ENCODE assay signal across 1 cellular context in genomic region chr6:32110632-32111031, GRCh38.
TF ChIP-seq lines count a peak whose summit lies in the region.

No MANE protein-coding gene starts in this region.

TF ChIP-seq in K562, 482 proteins besides CTCF, POLR2A, EP300 and RAD21:
- TF ChIP-seq PRMT5 (CRISPR knock-in tag; IDR thresholded peaks at IDR 0.05) = 0 out of 2 replicates have a peak, but pooled peaks have one; percentile 32
- TF ChIP-seq SUPT5H (IDR thresholded peaks at IDR 0.05) = peak; percentile 63
- peak; percentile 60 for TF ChIP-seq POLR2G (IDR thresholded peaks at IDR 0.05; ENCODE audit: low read depth, low read length)
- no peak for TF ChIP-seq ATF7 (IDR thresholded peaks at IDR 0.05)
- peak; percentile 29; the same call in 1 of the 2 replicates for TF ChIP-seq MYNN (IDR thresholded peaks at IDR 0.05)
- no peak for TF ChIP-seq MYNN (CRISPR knock-in tag; IDR thresholded peaks at IDR 0.05)
- TF ChIP-seq POLR2B (IDR thresholded peaks at IDR 0.05; ENCODE audit: low read depth, partially characterized antibody) = peak; percentile 29
- peak; percentile 62 for TF ChIP-seq EGR1 (conservative IDR thresholded peaks at IDR 0.05)
- no peak for TF ChIP-seq PCBP1 (IDR thresholded peaks at IDR 0.05; ENCODE audit: low read depth, low read length, poor library complexity, severe bottlenecking)
